ENCODE assay signal across 23 cellular contexts in genomic region chr13:26378116-26378515, GRCh38.
"Had no signal": no experiment of that assay in that cellular context is flagged by ENCODE, and none has a peak within 500 bp of the region (broad histone marks: within the 10 kb centered on the region; RNA-seq: fewer than 3 reads in every experiment).

No MANE protein-coding gene starts in this region.

- H3K36me3 ChIP-seq: Peyer's patch had no signal

- DNase-seq: KBM-7; MV-4-11; NCI-H1048; NCI-H1105; NCI-H1417; NCI-H1436 treated with DMSO at 0.1 percent for 48 hours; NCI-H1694; NCI-H187 treated with DMSO at 0.1 percent for 48 hours; NCI-H2029 treated with DMSO at 0.1 percent for 48 hours; NCI-H2171 treated with DMSO at 0.1 percent for 48 hours; NCI-H345; NCI-H446 treated with DMSO at 0.1 percent for 48 hours; NCI-H510A treated with DMSO at 0.1 percent for 48 hours; NCI-H526; NK-92 treated with Interleukin-12 subunit alpha and Interleukin-12 subunit beta, amount 100 ng/mL, for 24 hours; PC-9; Peyer's patch; SHP77 treated with DMSO at 0.1 percent for 48 hours; SJCRH30 had no signal

- H3K4me1 ChIP-seq: Peyer's patch, SJCRH30 had no signal

- H3K4me3 ChIP-seq: PC-9, Peyer's patch, SJCRH30 had no signal

- H3K4me2 ChIP-seq: PC-9 had no signal

- H3K27ac ChIP-seq: HL-60, PC-9, Peyer's patch, SJCRH30 had no signal

- FAIRE-seq: HTR-8/SVneo had no signal

- H3K9me3 ChIP-seq: Peyer's patch, SJCRH30 had no signal

- H2AFZ ChIP-seq: PC-9 had no signal

- ATAC-seq: Right ventricle myocardium inferior, SK-N-SH treated with all-trans-retinoic acid at 6 μM for 48 hours had no signal

- H3K27me3 ChIP-seq: Peyer's patch, SJCRH30 had no signal
